Comparison of ENCODE assay signal across 23 cellular contexts in genomic region chr3:124609402-124609801, GRCh38.
A peak's percentile ranks its signal among the peaks of the same experiment; 100 is the strongest.
DNase-seq lines count a peak whose midpoint lies in the region; ATAC-seq and TF ChIP-seq lines count a peak whose summit lies in the region.
"Had no signal": no experiment of that assay in that cellular context is flagged by ENCODE, and none has a peak within 500 bp of the region (broad histone marks: within the 10 kb centered on the region; RNA-seq: fewer than 3 reads in every experiment).

No MANE protein-coding gene starts in this region.

- no peak overlapping the region for H2AFZ ChIP-seq in GM23248
- H2AFZ ChIP-seq in fibroblast of lung (ENCODE audit: low read length), result no peak overlapping the region
- H2AFZ ChIP-seq in smooth muscle cell (ENCODE audit: low read depth), result no peak overlapping the region

- H3K9me3 ChIP-seq in GM23248 (ENCODE audit: low read depth) (no peaks in the 10 kb centered on the region), fibroblast of lung (ENCODE audit: control insufficient read depth, insufficient read depth, low read depth, low read length) (no peaks in the 10 kb centered on the region), mucosa of descending colon (no peaks in the 10 kb centered on the region), smooth muscle cell (replicated peaks; ENCODE audit: low read depth) (no peaks in the 10 kb centered on the region)
- H3K9me3 ChIP-seq: Caco-2, MG63 had no signal

- no peak for TF ChIP-seq CTCF in fibroblast of lung (conservative IDR thresholded peaks at IDR 0.05 in 1 of 2, IDR thresholded peaks at IDR 0.05 in 1 of 2; ENCODE audit: low read depth in 1 of 2, low read length in 2 of 2)
- TF ChIP-seq CTCF in mucosa of descending colon (IDR thresholded peaks at IDR 0.05), result no peak
- no peak for TF ChIP-seq CTCF in smooth muscle cell (IDR thresholded peaks at IDR 0.05; ENCODE audit: borderline replicate concordance, insufficient read depth, poor library complexity, severe bottlenecking)

- H3K9me2 ChIP-seq in GM23248 (ENCODE audit: insufficient read depth), result no peaks in the 10 kb centered on the region

- 0 out of 2 replicates have a peak, but pooled peaks cover 7% of the 10 kb centered on the region for H3K27me3 ChIP-seq in GM23248 (replicated peaks; ENCODE audit: insufficient read depth)
- H3K27me3 ChIP-seq in fibroblast of lung (ENCODE audit: control insufficient read depth, insufficient read depth, low read length), result no peaks in the 10 kb centered on the region
- no peaks in the 10 kb centered on the region for H3K27me3 ChIP-seq in smooth muscle cell (ENCODE audit: low read depth)
- H3K27me3 ChIP-seq: MG63 had no signal

- no peak overlapping the region for H3K9ac ChIP-seq in GM23248
- no peak overlapping the region for H3K9ac ChIP-seq in fibroblast of lung (ENCODE audit: insufficient read depth, low read length)
- H3K9ac ChIP-seq in smooth muscle cell (ENCODE audit: low read depth), result no peak overlapping the region

- H3K4me2 ChIP-seq in GM23248 (ENCODE audit: unreplicated experiment) (no peak overlapping the region), fibroblast of lung (ENCODE audit: extremely low read depth, insufficient read depth, low read length) (no peak overlapping the region), smooth muscle cell (peak overlapping the region; percentile 62)

- H3K36me3 ChIP-seq in GM23248 (ENCODE audit: low read depth), result no peaks in the 10 kb centered on the region
- no peaks in the 10 kb centered on the region for H3K36me3 ChIP-seq in fibroblast of lung (ENCODE audit: control insufficient read depth, insufficient read depth, low read length)
- no peaks in the 10 kb centered on the region for H3K36me3 ChIP-seq in mucosa of descending colon (ENCODE audit: low read depth)
- no peaks in the 10 kb centered on the region for H3K36me3 ChIP-seq in smooth muscle cell (ENCODE audit: low read depth)
- H3K36me3 ChIP-seq: MG63 had no signal

- DNase-seq in GM23248 (peak; percentile 48), fibroblast of lung (ENCODE audit: low read depth in 2 of 2) (peak; percentile 2 to 22), mucosa of descending colon (no peak), smooth muscle cell (lab: John Stamatoyannopoulos, UW; ENCODE audit: unreplicated experiment) (no peak), germinal center (ENCODE audit: low spot score) (no peak), GOT3 (lab: John Stamatoyannopoulos, UW) (no peak)
- no peak for DNase-seq in activated T-cell treated with anti-CD3 and anti-CD28 coated beads, Interleukin-2, amount 50 U/mL, for 1 hour
- DNase-seq: C1 segment of cervical spinal cord; Caco-2; CD8-positive, alpha-beta T cell; DMS 273 treated with DMSO at 0.1 percent for 48 hours; DMS79; H9; KG1; MG63; NCI-H1105 treated with DMSO at 0.1 percent for 48 hours; NCI-H1694; NCI-H2029 treated with DMSO at 0.1 percent for 48 hours; NCI-H446 treated with DMSO at 0.1 percent for 48 hours; NCI-H526; SHP77 had no signal

- in situ Hi-C loops in GM23248 (cut with MboI), result no loop called here

- H3K79me2 ChIP-seq in GM23248 (ENCODE audit: insufficient read depth), result no peaks in the 10 kb centered on the region
- no peaks in the 10 kb centered on the region for H3K79me2 ChIP-seq in fibroblast of lung (ENCODE audit: control insufficient read depth, insufficient read depth, low read length)
- peaks cover 33% of the 10 kb centered on the region for H3K79me2 ChIP-seq in smooth muscle cell (ENCODE audit: low read depth)

- H3K27ac ChIP-seq in GM23248, result no peak overlapping the region
- no peak overlapping the region for H3K27ac ChIP-seq in fibroblast of lung (ENCODE audit: insufficient read depth, low read length)
- H3K27ac ChIP-seq in smooth muscle cell (ENCODE audit: low read depth), result peak overlapping the region; percentile 66
- H3K27ac ChIP-seq: RWPE1 had no signal

- ATAC-seq in mucosa of descending colon (peak; percentile 76), GM18868 (IDR thresholded peaks at IDR 0.05; ENCODE audit: unreplicated experiment) (no peak)
- ATAC-seq: CD8-positive, alpha-beta T cell had no signal

- intact Hi-C loops in mucosa of descending colon (cut with DNase I, micrococcal nuclease), result no loop called here

- WGBS in GM23248 (ENCODE audit: low coverage in 1 of 2, low lambda C conversion rate in 2 of 2, missing lambda C conversion rate in 2 of 2), 2 experiments, result 69 to 75% methylated on average over 3 of the region's 3 CpGs
- 20% methylated on average over 3 of the region's 3 CpGs for WGBS in smooth muscle cell (ENCODE audit: low lambda C conversion rate)

- H4K20me1 ChIP-seq in GM23248 (ENCODE audit: insufficient read depth) (no peaks in the 10 kb centered on the region), fibroblast of lung (ENCODE audit: control insufficient read depth, extremely low read depth, insufficient read depth, low read length) (no peaks in the 10 kb centered on the region), smooth muscle cell (ENCODE audit: low read depth) (peaks cover 7% of the 10 kb centered on the region)

- H3K4me1 ChIP-seq in GM23248 (ENCODE audit: insufficient read depth) (peaks cover 9% of the 10 kb centered on the region), fibroblast of lung (ENCODE audit: control insufficient read depth, extremely low read depth, insufficient read depth, low read length) (no peaks in the 10 kb centered on the region), mucosa of descending colon (ENCODE audit: low read depth) (peaks cover 27% of the 10 kb centered on the region), smooth muscle cell (ENCODE audit: low read depth) (peaks cover 5% of the 10 kb centered on the region)

- H3K4me3 ChIP-seq in GM23248 (no peak overlapping the region), fibroblast of lung (replicated peaks in 1 of 4; ENCODE audit: control extremely low read depth in 1 of 4, insufficient read depth in 1 of 4, low read depth in 3 of 4, low read length in 4 of 4) (no peak overlapping the region), mucosa of descending colon (no peak overlapping the region), smooth muscle cell (no peak overlapping the region)
- H3K4me3 ChIP-seq: MG63 had no signal

- peaks cover 3% of the 10 kb centered on the region; the same call in 1 of the 2 replicates for H3F3A ChIP-seq in GM23248 (ENCODE audit: insufficient read depth)
- no peaks in the 10 kb centered on the region for H3F3A ChIP-seq in smooth muscle cell (ENCODE audit: low read depth)

Comparison
In these comparisons a context has a peak if more than half of its experiments do, and no peak if none do; other contexts are left out.
1. DNase-seq: peak in GM23248 (single experiment) and fibroblast of lung (2 of 2); none in mucosa of descending colon (0 of 3), smooth muscle cell (single experiment), activated T-cell treated with anti-CD3 and anti-CD28 coated beads, Interleukin-2, amount 50 U/mL, for 1 hour (single experiment), germinal center (single experiment) and GOT3 (single experiment).